9 cellular contexts compared by ENCODE assay signal in genomic region chr16:75264999-75265910, GRCh38. TPM values are rescaled to one million over a fixed set of nuclear protein-coding genes. Genes with fewer than 3 reads are reported as not detected.
DNase-seq lines count a peak whose midpoint lies in the region; ATAC-seq, FAIRE-seq and TF ChIP-seq lines count a peak whose summit lies in the region.
"Had no signal": no experiment of that assay in that cellular context is flagged by ENCODE, and none has a peak within 500 bp of the region (broad histone marks: within the 10 kb centered on the region; RNA-seq: fewer than 3 reads in every experiment).

No MANE protein-coding gene starts in this region.

- H2AFZ ChIP-seq in astrocyte (ENCODE audit: low read depth, low read length) = peak overlapping the region; percentile 94

- peaks cover 64% of the 10 kb centered on the region for H3K79me2 ChIP-seq in astrocyte (ENCODE audit: insufficient read depth, low read length)

- H3K4me1 ChIP-seq in astrocyte (ENCODE audit: insufficient read depth, low read length) (peaks cover 40% of the 10 kb centered on the region), kidney (ENCODE audit: control insufficient read depth in 1 of 2, insufficient read depth in 1 of 2, low read depth in 1 of 2, low read length in 2 of 2) (peaks cover 37 to 41% of the 10 kb centered on the region in 2 donors), subcutaneous abdominal adipose tissue (ENCODE audit: control insufficient read depth in 5 of 5, insufficient read depth in 5 of 5, low read length in 5 of 5) (peaks cover 14 to 58% (median 50%) of the 10 kb centered on the region in 5 donors)

- TF ChIP-seq CTCF in astrocyte (IDR thresholded peaks at IDR 0.05; ENCODE audit: insufficient read depth, low read depth, low read length) (no peak), kidney (IDR thresholded peaks at IDR 0.05; ENCODE audit: borderline replicate concordance, extremely low read depth, insufficient read depth) (no peak)

- H3K27ac Mint-ChIP-seq in activated CD4-positive, alpha-beta T cell treated with anti-CD3 and anti-CD28 coated beads, Interleukin-2, amount 10 ng/mL, durations not matched to agents 24 days and 14 days = no peak overlapping the region
- H3K27ac Mint-ChIP-seq in astrocyte (ENCODE audit: unreplicated experiment) = peak overlapping the region; percentile 91

- DNase-seq in activated CD4-positive, alpha-beta T cell treated with anti-CD3 and anti-CD28 coated beads, Interleukin-2, amount 10 ng/mL, durations not matched to agents 24 days and 14 days = peak; percentile 51
- no peak for DNase-seq in activated CD4-positive, alpha-beta T cell treated with anti-CD3 and anti-CD28 coated beads, Interleukin-2, amount 50 U/mL, for 1 hour
- DNase-seq in astrocyte (ENCODE audit: low read depth) (no peak), kidney (peak; percentile 85), GDM1 (lab: John Stamatoyannopoulos, UW) (no peak), medulla oblongata (ENCODE audit: extremely low spot score) (no peak)

- H3K9me3 ChIP-seq in astrocyte (ENCODE audit: insufficient read depth, low read depth, low read length) = no peaks in the 10 kb centered on the region
- H3K9me3 ChIP-seq in kidney (ENCODE audit: control insufficient read depth in 1 of 2, low read length in 2 of 2) = no peaks in the 10 kb centered on the region
- no peaks in the 10 kb centered on the region for H3K9me3 ChIP-seq in subcutaneous abdominal adipose tissue (ENCODE audit: control insufficient read depth in 5 of 5, low read length in 5 of 5)

- intact Hi-C loops in activated CD4-positive, alpha-beta T cell treated with anti-CD3 and anti-CD28 coated beads, Interleukin-2, amount 10 ng/mL, durations not matched to agents 24 days and 14 days (cut with micrococcal nuclease) = no loop called here
- intact Hi-C loops in kidney (cut with DNase I) = no loop called here

- peak overlapping the region; percentile 98 for H3K4me2 ChIP-seq in astrocyte (ENCODE audit: low read length)

- FAIRE-seq in astrocyte (lab: Jason Lieb, UNC) (no peak), kidney (lab: Jason Lieb, UNC) (no peak)
- FAIRE-seq: G401.6 had no signal

- H3K4me1 Mint-ChIP-seq in activated CD4-positive, alpha-beta T cell treated with anti-CD3 and anti-CD28 coated beads, Interleukin-2, amount 10 ng/mL, durations not matched to agents 24 days and 14 days = no peaks in the 10 kb centered on the region
- H3K4me1 Mint-ChIP-seq in astrocyte (ENCODE audit: low read depth, unreplicated experiment) = peaks cover 33% of the 10 kb centered on the region

- no peaks in the 10 kb centered on the region for H3K36me3 Mint-ChIP-seq in activated CD4-positive, alpha-beta T cell treated with anti-CD3 and anti-CD28 coated beads, Interleukin-2, amount 10 ng/mL, durations not matched to agents 24 days and 14 days (ENCODE audit: low read depth)
- peaks cover 10% of the 10 kb centered on the region for H3K36me3 Mint-ChIP-seq in astrocyte (ENCODE audit: low read depth, unreplicated experiment)

- peak overlapping the region; percentile 92 for H3K27ac ChIP-seq in astrocyte (ENCODE audit: low read depth, low read length)
- peak overlapping the region; percentile 55 to 79 for H3K27ac ChIP-seq in kidney (ENCODE audit: low read depth in 2 of 2, low read length in 2 of 2)
- H3K27ac ChIP-seq in subcutaneous abdominal adipose tissue (ENCODE audit: low read depth, low read length) = peak overlapping the region; percentile 96

- H4K20me1 ChIP-seq in astrocyte (ENCODE audit: insufficient read depth, low read length) = peaks cover 48% of the 10 kb centered on the region

- H3K27me3 Mint-ChIP-seq in activated CD4-positive, alpha-beta T cell treated with anti-CD3 and anti-CD28 coated beads, Interleukin-2, amount 10 ng/mL, durations not matched to agents 24 days and 14 days = peaks cover 51% of the 10 kb centered on the region
- no peaks in the 10 kb centered on the region for H3K27me3 Mint-ChIP-seq in astrocyte (ENCODE audit: low read depth, unreplicated experiment)

- peak overlapping the region; percentile 89 for H3K4me3 ChIP-seq in astrocyte (ENCODE audit: insufficient read depth, low read depth, low read length)
- H3K4me3 ChIP-seq in kidney (ENCODE audit: low read length in 2 of 2) = peak overlapping the region; percentile 78 to 84
- peak overlapping the region; percentile 67 to 87 (median 77) for H3K4me3 ChIP-seq in subcutaneous abdominal adipose tissue (ENCODE audit: low read depth in 1 of 5, low read length in 5 of 5)

- H3K27me3 ChIP-seq in astrocyte (ENCODE audit: insufficient read depth, low read length) = no peaks in the 10 kb centered on the region
- no peaks in the 10 kb centered on the region for H3K27me3 ChIP-seq in subcutaneous abdominal adipose tissue (ENCODE audit: control insufficient read depth in 5 of 5, insufficient read depth in 4 of 5, low read length in 5 of 5)

- ATAC-seq in HG03025 (IDR thresholded peaks at IDR 0.05; ENCODE audit: low FRiP score, unreplicated experiment) = peak; percentile 15

- H3K9ac ChIP-seq in astrocyte (ENCODE audit: low read length) (peak overlapping the region; percentile 100), kidney (ENCODE audit: low read length in 2 of 2) (peak overlapping the region; percentile 57 to 95), subcutaneous abdominal adipose tissue (ENCODE audit: low read length in 5 of 5) (peak overlapping the region; percentile 39 to 99 (median 97))

- no peak overlapping the region for H3K4me3 Mint-ChIP-seq in activated CD4-positive, alpha-beta T cell treated with anti-CD3 and anti-CD28 coated beads, Interleukin-2, amount 10 ng/mL, durations not matched to agents 24 days and 14 days
- peak overlapping the region; percentile 92 for H3K4me3 Mint-ChIP-seq in astrocyte (ENCODE audit: unreplicated experiment)

- no peaks in the 10 kb centered on the region for H3K9me3 Mint-ChIP-seq in activated CD4-positive, alpha-beta T cell treated with anti-CD3 and anti-CD28 coated beads, Interleukin-2, amount 10 ng/mL, durations not matched to agents 24 days and 14 days
- no peaks in the 10 kb centered on the region for H3K9me3 Mint-ChIP-seq in astrocyte (ENCODE audit: unreplicated experiment)

- H3K36me3 ChIP-seq in astrocyte (ENCODE audit: insufficient read depth, low read length) (no peaks in the 10 kb centered on the region), kidney (ENCODE audit: control insufficient read depth in 1 of 2, insufficient read depth in 2 of 2, low read length in 2 of 2) (no peaks in the 10 kb centered on the region), subcutaneous abdominal adipose tissue (ENCODE audit: control insufficient read depth in 5 of 5, insufficient read depth in 5 of 5, low read length in 5 of 5) (no peaks in the 10 kb centered on the region)

RNA-seq across cellular contexts. Expression of gene BCAR1, which starts 13.8 kb away (rescaled TPM):
- 0.50 and 0.79 TPM in 2 replicates for total RNA-seq in activated CD4-positive, alpha-beta T cell treated with anti-CD3 and anti-CD28 coated beads, Interleukin-2, amount 10 ng/mL, durations not matched to agents 24 days and 14 days
- total RNA-seq in astrocyte = 241 and 296 TPM in 2 replicates
- total RNA-seq in kidney = 123 TPM
- polyA plus RNA-seq in kidney (ENCODE audit: insufficient read depth, low read depth, low replicate concordance) = 69.1 TPM

RNA-seq across cellular contexts. Expression of gene CTRB1, which starts 46.5 kb away (rescaled TPM):
- total RNA-seq in activated CD4-positive, alpha-beta T cell treated with anti-CD3 and anti-CD28 coated beads, Interleukin-2, amount 10 ng/mL, durations not matched to agents 24 days and 14 days = not detected in 2 replicates
- not detected in 2 replicates for total RNA-seq in astrocyte
- not detected for total RNA-seq in kidney
- polyA plus RNA-seq in kidney (ENCODE audit: insufficient read depth, low read depth, low replicate concordance) = not detected

RNA-seq across cellular contexts. Expression of gene CTRB2, which starts 58.3 kb away (rescaled TPM):
- not detected in 2 replicates for total RNA-seq in activated CD4-positive, alpha-beta T cell treated with anti-CD3 and anti-CD28 coated beads, Interleukin-2, amount 10 ng/mL, durations not matched to agents 24 days and 14 days
- total RNA-seq in astrocyte (0.43 TPM in 1 of 2 replicates, not detected in the other), kidney (not detected)
- polyA plus RNA-seq in kidney (ENCODE audit: insufficient read depth, low read depth, low replicate concordance) = not detected

Comparison
In these comparisons a context has a peak if more than half of its experiments do, and no peak if none do; other contexts are left out.
1. DNase-seq: peak in activated CD4-positive, alpha-beta T cell treated with anti-CD3 and anti-CD28 coated beads, Interleukin-2, amount 10 ng/mL, durations not matched to agents 24 days and 14 days (single experiment) and kidney (single experiment); none in activated CD4-positive, alpha-beta T cell treated with anti-CD3 and anti-CD28 coated beads, Interleukin-2, amount 50 U/mL, for 1 hour (single experiment), astrocyte (single experiment), GDM1 (single experiment) and medulla oblongata (single experiment).
2. RNA of gene BCAR1, which starts 13.8 kb away (total RNA-seq): 241 to 296 TPM in astrocyte and 123 TPM in kidney (single experiment); 0.50 to 0.79 TPM in activated CD4-positive, alpha-beta T cell treated with anti-CD3 and anti-CD28 coated beads, Interleukin-2, amount 10 ng/mL, durations not matched to agents 24 days and 14 days; every median in the first group is over 10 times any median in the second.
3. Peak in every context shown above with its lines, with median percentiles within 50 percentile points of each other: H3K27ac ChIP-seq, H3K4me3 ChIP-seq and H3K9ac ChIP-seq.